Comparison of ENCODE assay signal across 9 cellular contexts in the genomic region with DNA sequence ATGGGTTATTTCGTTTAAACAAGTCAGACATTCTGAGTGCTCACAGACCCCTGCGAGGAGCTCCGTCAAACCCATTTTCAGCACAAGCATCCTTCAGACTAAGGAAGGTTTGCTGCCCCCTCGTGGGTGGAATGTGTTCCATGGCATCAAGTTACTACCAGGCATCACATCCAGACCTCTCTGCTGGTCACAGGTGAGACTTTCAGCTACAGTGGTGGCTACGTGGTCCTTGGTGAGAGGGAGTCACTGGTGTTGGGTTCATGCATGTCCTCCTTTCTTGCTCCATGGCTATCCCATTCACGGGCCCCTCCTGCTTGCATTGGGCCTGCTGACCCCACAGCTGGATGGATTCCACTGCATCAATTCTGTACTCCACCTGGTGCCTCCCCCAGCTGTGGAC. TPM values are rescaled to one million over a fixed set of nuclear protein-coding genes. Genes with fewer than 3 reads are reported as not detected.
DNase-seq lines count a peak whose midpoint lies in the region; ATAC-seq and TF ChIP-seq lines count a peak whose summit lies in the region.
"Had no signal": no experiment of that assay in that cellular context is flagged by ENCODE, and none has a peak within 500 bp of the region (broad histone marks: within the 10 kb centered on the region; RNA-seq: fewer than 3 reads in every experiment).

No MANE protein-coding gene starts in this region.

- peak; percentile 80 for DNase-seq in DMS53 (lab: John Stamatoyannopoulos, UW)
- DNase-seq in KG1 (lab: John Stamatoyannopoulos, UW): peak; percentile 79
- DNase-seq in SKM-1 (lab: John Stamatoyannopoulos, UW; ENCODE audit: unreplicated experiment): peak; percentile 24
- peak; percentile 65 for DNase-seq in activated naive CD8-positive, alpha-beta T cell treated with anti-CD3 and anti-CD28 coated beads for 36 hours
- DNase-seq in left ventricle myocardium inferior: peak; percentile 73
- DNase-seq in sigmoid colon: peak; percentile 76

- intact Hi-C loops in left ventricle myocardium inferior (cut with micrococcal nuclease) (no loop called here), sigmoid colon (cut with DNase I) (no loop called here)

- H3K27me3 Mint-ChIP-seq in activated naive CD8-positive, alpha-beta T cell treated with anti-CD3 and anti-CD28 coated beads for 36 hours: peaks cover 23% of the 10 kb centered on the region

- H3K4me1 ChIP-seq in left ventricle myocardium inferior (no peaks in the 10 kb centered on the region), sigmoid colon (no peaks in the 10 kb centered on the region)

- H3K4me3 ChIP-seq in left ventricle myocardium inferior (no peak overlapping the region), sigmoid colon (no peak overlapping the region)

- H3K9me3 ChIP-seq in left ventricle myocardium inferior (replicated peaks): no peaks in the 10 kb centered on the region
- no peaks in the 10 kb centered on the region for H3K9me3 ChIP-seq in sigmoid colon

- peak; percentile 78 for TF ChIP-seq CTCF in left ventricle myocardium inferior (IDR thresholded peaks at IDR 0.05; ENCODE audit: borderline replicate concordance)
- peak; percentile 28 to 64 (median 30) for TF ChIP-seq CTCF in sigmoid colon (IDR thresholded peaks at IDR 0.05)

- no peaks in the 10 kb centered on the region for H3K4me1 Mint-ChIP-seq in activated naive CD8-positive, alpha-beta T cell treated with anti-CD3 and anti-CD28 coated beads for 36 hours

- TF ChIP-seq POLR2A in sigmoid colon (IDR thresholded peaks at IDR 0.05): no peak

- no peaks in the 10 kb centered on the region for H3K36me3 Mint-ChIP-seq in activated naive CD8-positive, alpha-beta T cell treated with anti-CD3 and anti-CD28 coated beads for 36 hours
- H3K36me3 Mint-ChIP-seq: activated naive CD8-positive, alpha-beta T cell had no signal

- H3K36me3 ChIP-seq in left ventricle myocardium inferior (no peaks in the 10 kb centered on the region), sigmoid colon (no peaks in the 10 kb centered on the region)

- no peaks in the 10 kb centered on the region for H3K9me3 Mint-ChIP-seq in activated naive CD8-positive, alpha-beta T cell treated with anti-CD3 and anti-CD28 coated beads for 36 hours

- ATAC-seq in GM21367 (IDR thresholded peaks at IDR 0.05; ENCODE audit: unreplicated experiment): no peak
- no peak for ATAC-seq in GM21723 (IDR thresholded peaks at IDR 0.05; ENCODE audit: unreplicated experiment)

- 8% methylated on average over 6 of the region's 6 CpGs for WGBS in sigmoid colon, 2 donors

- peaks cover 55% of the 10 kb centered on the region for H3K27me3 ChIP-seq in left ventricle myocardium inferior (ENCODE audit: low read depth)
- H3K27me3 ChIP-seq in sigmoid colon: no peaks in the 10 kb centered on the region

- H3K4me3 Mint-ChIP-seq in activated naive CD8-positive, alpha-beta T cell treated with anti-CD3 and anti-CD28 coated beads for 36 hours: no peak overlapping the region
- H3K4me3 Mint-ChIP-seq: activated naive CD8-positive, alpha-beta T cell had no signal

- H3K27ac ChIP-seq in left ventricle myocardium inferior (replicated peaks) (no peak overlapping the region), sigmoid colon (no peak overlapping the region)

- H3K27ac Mint-ChIP-seq in activated naive CD8-positive, alpha-beta T cell treated with anti-CD3 and anti-CD28 coated beads for 36 hours: no peak overlapping the region
- H3K27ac Mint-ChIP-seq: activated naive CD8-positive, alpha-beta T cell had no signal

- TF ChIP-seq EP300 in sigmoid colon (IDR thresholded peaks at IDR 0.05): no peak

RNA-seq across cellular contexts. Expression of a gene that starts 9.1 kb away (rescaled TPM):
- not detected for total RNA-seq in activated naive CD8-positive, alpha-beta T cell treated with anti-CD3 and anti-CD28 coated beads for 36 hours
- total RNA-seq in left ventricle myocardium inferior (5.7 TPM), sigmoid colon (10 to 100 TPM in 3 of 4 donors, 1 to 10 TPM in 1; 8.4 to 23.5 (median 11.7) TPM)
- polyA plus RNA-seq in sigmoid colon: 10 to 100 TPM in 1 of 3 donors, 1 to 10 TPM in 2; 2.2 to 27.0 (median 4.2) TPM

RNA-seq across cellular contexts. Expression of a gene that starts 14.8 kb away (rescaled TPM):
- total RNA-seq in activated naive CD8-positive, alpha-beta T cell treated with anti-CD3 and anti-CD28 coated beads for 36 hours: not detected
- total RNA-seq in left ventricle myocardium inferior (1.7 TPM), sigmoid colon (1 to 10 TPM; 2.5 to 5.0 (median 3.5) TPM)
- polyA plus RNA-seq in sigmoid colon: 1 to 10 TPM; 2.4 to 5.9 (median 5.5) TPM

RNA-seq across cellular contexts. Expression of a gene that starts 23.5 kb away (rescaled TPM):
- total RNA-seq in activated naive CD8-positive, alpha-beta T cell treated with anti-CD3 and anti-CD28 coated beads for 36 hours: not detected
- total RNA-seq in left ventricle myocardium inferior: 1.2 TPM
- total RNA-seq in sigmoid colon: 1 to 10 TPM; 1.8 to 3.2 (median 2.3) TPM
- polyA plus RNA-seq in sigmoid colon: 1 to 10 TPM; 1.2 to 2.3 (median 1.5) TPM

RNA-seq across cellular contexts. Expression of a gene that starts 43.3 kb away (rescaled TPM):
- total RNA-seq in activated naive CD8-positive, alpha-beta T cell treated with anti-CD3 and anti-CD28 coated beads for 36 hours: not detected
- total RNA-seq in left ventricle myocardium inferior: 4.7 TPM
- total RNA-seq in sigmoid colon: 10 to 100 TPM; 12.5 to 19.3 (median 16.8) TPM
- 1 to 10 TPM; 4.2 to 7.2 (median 4.9) TPM for polyA plus RNA-seq in sigmoid colon

RNA-seq across cellular contexts. Expression of a gene that starts 46.8 kb away (rescaled TPM):
- not detected for total RNA-seq in activated naive CD8-positive, alpha-beta T cell treated with anti-CD3 and anti-CD28 coated beads for 36 hours
- total RNA-seq in left ventricle myocardium inferior: 0.66 TPM
- 1 to 10 TPM in 3 of 4 donors, not detected in 1; 2.0 to 6.7 (median 2.5) TPM for total RNA-seq in sigmoid colon
- 10 to 100 TPM in 1 of 3 donors, 1 to 10 TPM in 2; 5.1 to 14.6 (median 6.0) TPM for polyA plus RNA-seq in sigmoid colon

Comparison
In these comparisons a context has a peak if more than half of its experiments do, and no peak if none do; other contexts are left out.
1. DNase-seq: peak in every context shown above with its lines; median percentile 80 in DMS53; 79 in KG1; 76 in sigmoid colon; 73 in left ventricle myocardium inferior; 65 in activated naive CD8-positive, alpha-beta T cell treated with anti-CD3 and anti-CD28 coated beads for 36 hours; 24 in SKM-1.